In genomic region chr11:75164318-75164827, GRCh38 we compare ENCODE assay signal across 12 cellular contexts. TPM values are rescaled to one million over a fixed set of nuclear protein-coding genes. Genes with fewer than 3 reads are reported as not detected.
"Had no signal": no experiment of that assay in that cellular context is flagged by ENCODE, and none has a peak within 500 bp of the region (broad histone marks: within the 10 kb centered on the region; RNA-seq: fewer than 3 reads in every experiment).

No MANE protein-coding gene starts in this region.

- H3K4me3 Mint-ChIP-seq: activated naive CD4-positive, alpha-beta T cell treated with anti-CD3 and anti-CD28 coated beads, Interleukin-2, amount 50 U/mL, for 24 hours had no signal

- ATAC-seq: left lung; stimulated activated naive CD8-positive, alpha-beta T cell treated with anti-CD3 and anti-CD28 coated beads, Interleukin-15, Interleukin-2, amounts not matched to agents 100 U/mL and 50 U/mL, for 24 hours had no signal

- H3K36me3 ChIP-seq: sigmoid colon, thoracic aorta had no signal

- H3K4me1 Mint-ChIP-seq: activated naive CD4-positive, alpha-beta T cell treated with anti-CD3 and anti-CD28 coated beads, Interleukin-2, amount 50 U/mL, for 24 hours had no signal

- H3K27me3 Mint-ChIP-seq: activated naive CD4-positive, alpha-beta T cell treated with anti-CD3 and anti-CD28 coated beads, Interleukin-2, amount 50 U/mL, for 24 hours had no signal

- H3K4me3 ChIP-seq: left lung, sigmoid colon, thoracic aorta had no signal

- H3K27ac Mint-ChIP-seq: activated naive CD4-positive, alpha-beta T cell treated with anti-CD3 and anti-CD28 coated beads, Interleukin-2, amount 50 U/mL, for 24 hours had no signal

- H3K4me1 ChIP-seq: sigmoid colon had no signal

- DNase-seq: central memory CD4-positive, alpha-beta T cell; erythroblast; left lung; sigmoid colon; stimulated activated CD4-positive, alpha-beta T cell treated with anti-CD3 and anti-CD28 coated beads, Interleukin-12 subunit alpha, Interleukin-12 subunit beta, amount 100 ng/mL, for 4 hours; stimulated activated CD4-positive, alpha-beta T cell treated with anti-CD3 and anti-CD28 coated beads, Interleukin-2, amount 100 ng/mL, for 48 hours; stimulated activated CD8-positive, alpha-beta memory T cell treated with anti-CD3 and anti-CD28 coated beads, Interleukin-4, amount 100 ng/mL, for 48 hours; stimulated activated naive CD8-positive, alpha-beta T cell treated with anti-CD3 and anti-CD28 coated beads, Interleukin-15, Interleukin-2, amounts not matched to agents 100 U/mL and 50 U/mL, for 24 hours; T-helper 2 cell had no signal

- H3K27me3 ChIP-seq: left lung, sigmoid colon had no signal

- H3K9me3 ChIP-seq: left lung, sigmoid colon, thoracic aorta had no signal

- H3K27ac ChIP-seq: left lung, thoracic aorta had no signal

RNA-seq across cellular contexts. Expression of gene SLCO2B1, which starts 13.5 kb away (rescaled TPM):
- total RNA-seq: fibroblast of villous mesenchyme had no signal
